ENCODE assay signal across 8 cellular contexts in genomic region chr12:76621582-76622024, GRCh38.
A peak's percentile ranks its signal among the peaks of the same experiment; 100 is the strongest.
DNase-seq lines count a peak whose midpoint lies in the region; ATAC-seq and TF ChIP-seq lines count a peak whose summit lies in the region.

No MANE protein-coding gene starts in this region.

- H3K9me3 ChIP-seq in A673 (ENCODE audit: low read depth, low read length, poor library complexity, severe bottlenecking) (no peaks in the 10 kb centered on the region), breast epithelium (no peaks in the 10 kb centered on the region)

- no peaks in the 10 kb centered on the region for H3K36me3 ChIP-seq in A673 (ENCODE audit: insufficient read depth, low read length, poor library complexity, severe bottlenecking)
- H3K36me3 ChIP-seq in breast epithelium, result no peaks in the 10 kb centered on the region

- H3K4me3 ChIP-seq in A673 (ENCODE audit: low read depth, low read length, poor library complexity, severe bottlenecking) (no peak overlapping the region), breast epithelium (no peak overlapping the region)

- POLR2A ChIA-PET in A673 (lab: Charles Lee; ENCODE audit: low non-redundant PET), result no interaction called here

- H3K27ac ChIP-seq in A673 (ENCODE audit: low read depth, low read length, poor library complexity, severe bottlenecking) (no peak overlapping the region), VCaP (peak overlapping the region; percentile 51), breast epithelium (no peak overlapping the region)

- no TSS peak for BruUV-seq in A673 (replicated peaks; lab: Mats Ljungman, UMichigan)

- no peaks in the 10 kb centered on the region for H3K27me3 ChIP-seq in A673 (replicated peaks; ENCODE audit: insufficient read depth, low read depth, low read length, poor library complexity)
- H3K27me3 ChIP-seq in breast epithelium, result no peaks in the 10 kb centered on the region

- ATAC-seq in GM18519 (IDR thresholded peaks at IDR 0.05; ENCODE audit: low FRiP score, unreplicated experiment) (peak; percentile 78), HG03060 (IDR thresholded peaks at IDR 0.05; ENCODE audit: low read depth, unreplicated experiment) (peak; percentile 63)

- peak; percentile 93 for TF ChIP-seq CTCF in A673 (conservative IDR thresholded peaks at IDR 0.05; ENCODE audit: low read depth, low read length)
- peak; percentile 95 for TF ChIP-seq CTCF in VCaP (conservative IDR thresholded peaks at IDR 0.05)
- peak; percentile 94 to 98 (median 94) for TF ChIP-seq CTCF in breast epithelium (IDR thresholded peaks at IDR 0.05)

- intact Hi-C loops in A673 (cut with micrococcal nuclease; ENCODE audit: unreplicated experiment), result loop anchor here (1.0 to 10.0 kb wide), 4 partner anchors 170 to 1063 kb away; no protein-coding TSS in a partner anchor
- intact Hi-C loops in breast epithelium (cut with DNase I; ENCODE audit: low total_unique reads), result loop anchor here (10.0 kb wide), 1 partner anchor 163 kb away; no protein-coding TSS in a partner anchor

- DNase-seq in A673 (ENCODE audit: low spot score) (peak; percentile 75), NCI-H2171 (lab: John Stamatoyannopoulos, UW) (peak; percentile 31), breast epithelium (ENCODE audit: low spot score in 2 of 2) (peak; percentile 61 to 70), islet precursor cell (peak; percentile 82)
- DNase-seq in stimulated activated CD4-positive, alpha-beta T cell treated with anti-CD3 and anti-CD28 coated beads, Interleukin-2, amount 100 ng/mL, for 24 hours, result peak; percentile 71 to 74

- CTCF ChIA-PET in A673 (lab: Charles Lee), result interaction anchor here (1.1 to 2.1 kb wide), 4 partner anchors 169 to 389 kb away, joined by 3 to 20 read pairs (median 6); no protein-coding TSS in a partner anchor

- no peak for TF ChIP-seq POLR2A in breast epithelium (IDR thresholded peaks at IDR 0.05)

- H3K4me1 ChIP-seq in A673 (ENCODE audit: insufficient read depth, low read length, poor library complexity, severe bottlenecking) (no peaks in the 10 kb centered on the region), breast epithelium (no peaks in the 10 kb centered on the region)

Comparison
In these comparisons a context has a peak if more than half of its experiments do, and no peak if none do; other contexts are left out.
1. DNase-seq: peak in every context shown above with its lines; median percentile 82 in islet precursor cell; 75 in A673; 72 in stimulated activated CD4-positive, alpha-beta T cell treated with anti-CD3 and anti-CD28 coated beads, Interleukin-2, amount 100 ng/mL, for 24 hours; 66 in breast epithelium; 31 in NCI-H2171.